8 cellular contexts compared by ENCODE assay signal in the genomic region with DNA sequence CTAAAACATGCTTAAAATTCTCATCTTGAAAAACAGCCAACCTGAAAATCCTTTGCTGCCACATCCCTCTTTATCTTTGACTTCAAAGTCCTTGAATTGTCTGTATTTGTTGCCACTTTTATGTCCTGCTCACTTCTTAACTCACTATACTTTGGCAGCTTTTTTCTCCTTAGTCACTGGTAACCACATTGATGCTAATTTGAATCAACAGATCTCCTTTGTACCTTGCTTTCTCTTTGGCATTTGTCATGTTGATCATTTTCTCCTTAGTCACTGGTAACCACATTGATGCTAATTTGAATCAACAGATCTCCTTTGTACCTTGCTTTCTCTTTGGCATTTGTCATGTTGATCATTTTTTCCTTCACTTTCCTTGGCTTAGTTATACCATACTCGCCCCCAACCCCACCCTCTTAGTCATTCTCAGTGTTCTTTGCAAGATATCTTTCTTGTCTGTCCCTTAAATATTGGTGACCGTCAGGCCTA. TPM values are rescaled to one million over a fixed set of nuclear protein-coding genes. Genes with fewer than 3 reads are reported as not detected.
DNase-seq lines count a peak whose midpoint lies in the region; ATAC-seq and TF ChIP-seq lines count a peak whose summit lies in the region.
"Not testable (repeated sequence)": the region's sequence is repeated elsewhere in the genome, so short reads cannot be mapped to it uniquely, and the experiment has no call there.

No MANE protein-coding gene starts in this region.

- not testable (repeated sequence) for H3K9ac ChIP-seq in smooth muscle cell (ENCODE audit: low read depth)

- not testable (repeated sequence) for H2AFZ ChIP-seq in smooth muscle cell (ENCODE audit: low read depth)

- H3K27ac Mint-ChIP-seq in CD4-positive, CD25-positive, alpha-beta regulatory T cell = peak overlapping the region in 2 of 3 donors; percentile 48 to 67
- peak overlapping the region; percentile 74 for H3K27ac Mint-ChIP-seq in activated T-helper 17 cell treated with anti-CD3 and anti-CD28 coated beads, Interleukin-2, amount 50 U/mL, for 72 hours

- DNase-seq in CD4-positive, CD25-positive, alpha-beta regulatory T cell = peak in 2 of 3 donors; percentile 8 to 51
- DNase-seq in SW480 (ENCODE audit: low spot score) (peak; percentile 31), fibroblast of mammary gland (ENCODE audit: low read depth) (peak; percentile 37)
- DNase-seq in smooth muscle cell (lab: John Stamatoyannopoulos, UW; ENCODE audit: unreplicated experiment) = not testable (repeated sequence)

- H3K27me3 Mint-ChIP-seq in CD4-positive, CD25-positive, alpha-beta regulatory T cell; activated T-helper 17 cell treated with anti-CD3 and anti-CD28 coated beads, Interleukin-2, amount 50 U/mL, for 72 hours: not testable (repeated sequence)

- H3K36me3 Mint-ChIP-seq in CD4-positive, CD25-positive, alpha-beta regulatory T cell = peaks cover 16% of the 10 kb centered on the region
- H3K36me3 Mint-ChIP-seq in activated T-helper 17 cell treated with anti-CD3 and anti-CD28 coated beads, Interleukin-2, amount 50 U/mL, for 72 hours (ENCODE audit: low read depth) = peaks cover 19% of the 10 kb centered on the region

- peaks cover 45% of the 10 kb centered on the region for H4K20me1 ChIP-seq in smooth muscle cell (ENCODE audit: low read depth)

- H3K4me1 Mint-ChIP-seq in CD4-positive, CD25-positive, alpha-beta regulatory T cell = peaks cover 5 to 38% (median 36%) of the 10 kb centered on the region in 4 donors
- peaks cover 29% of the 10 kb centered on the region for H3K4me1 Mint-ChIP-seq in activated T-helper 17 cell treated with anti-CD3 and anti-CD28 coated beads, Interleukin-2, amount 50 U/mL, for 72 hours

- peak overlapping the region; percentile 78 for H3K4me2 ChIP-seq in smooth muscle cell

- peaks cover 79% of the 10 kb centered on the region for H3K79me2 ChIP-seq in smooth muscle cell (ENCODE audit: low read depth)

- not testable (repeated sequence) for H3K27ac ChIP-seq in CD4-positive, CD25-positive, alpha-beta regulatory T cell (ENCODE audit: insufficient read depth, low read length, poor library complexity, severe bottlenecking)
- peak overlapping the region; percentile 75 for H3K27ac ChIP-seq in smooth muscle cell (ENCODE audit: low read depth)

- H3K9me3 Mint-ChIP-seq in CD4-positive, CD25-positive, alpha-beta regulatory T cell; activated T-helper 17 cell treated with anti-CD3 and anti-CD28 coated beads, Interleukin-2, amount 50 U/mL, for 72 hours: not testable (repeated sequence)

- H3F3A ChIP-seq in smooth muscle cell (ENCODE audit: low read depth) = not testable (repeated sequence)

- peak overlapping the region in 1 of 4 donors; percentile 11 for H3K4me3 Mint-ChIP-seq in CD4-positive, CD25-positive, alpha-beta regulatory T cell
- H3K4me3 Mint-ChIP-seq in activated T-helper 17 cell treated with anti-CD3 and anti-CD28 coated beads, Interleukin-2, amount 50 U/mL, for 72 hours = peak overlapping the region; percentile 68

- H3K27me3 ChIP-seq in CD4-positive, CD25-positive, alpha-beta regulatory T cell (ENCODE audit: control insufficient read depth, insufficient read depth, low read length); smooth muscle cell (ENCODE audit: low read depth): not testable (repeated sequence)

- H3K36me3 ChIP-seq in CD4-positive, CD25-positive, alpha-beta regulatory T cell (ENCODE audit: control insufficient read depth, insufficient read depth, low read length); smooth muscle cell (ENCODE audit: low read depth): not testable (repeated sequence)

- not testable (repeated sequence) for H3K4me3 ChIP-seq in CD4-positive, CD25-positive, alpha-beta regulatory T cell (ENCODE audit: low read depth, low read length); fibroblast of mammary gland (ENCODE audit: control insufficient read depth, low read depth, low read length); smooth muscle cell

- H3K9me3 ChIP-seq in CD4-positive, CD25-positive, alpha-beta regulatory T cell (ENCODE audit: control insufficient read depth in 2 of 2, low read length in 2 of 2); smooth muscle cell (replicated peaks; ENCODE audit: low read depth): not testable (repeated sequence)

- TF ChIP-seq CTCF in fibroblast of mammary gland (conservative IDR thresholded peaks at IDR 0.05; ENCODE audit: control insufficient read depth, insufficient read depth, low read depth, low read length); smooth muscle cell (IDR thresholded peaks at IDR 0.05; ENCODE audit: borderline replicate concordance, insufficient read depth, poor library complexity, severe bottlenecking): not testable (repeated sequence)

- ATAC-seq in CD4-positive, CD25-positive, alpha-beta regulatory T cell (ENCODE audit: low read depth in 2 of 2) = peak; percentile 56 to 65
- peak; percentile 57 for ATAC-seq in GM18907 (IDR thresholded peaks at IDR 0.05; ENCODE audit: unreplicated experiment)
- peak; percentile 38 for ATAC-seq in HG02571 (IDR thresholded peaks at IDR 0.05; ENCODE audit: unreplicated experiment)
- peak; percentile 37 for ATAC-seq in HG03457 (IDR thresholded peaks at IDR 0.05; ENCODE audit: unreplicated experiment)
- peak; percentile 94 for ATAC-seq in activated T-helper 17 cell treated with anti-CD3 and anti-CD28 coated beads, Interleukin-2, amount 50 U/mL, for 72 hours (replicated peaks)

- 41% methylated on average over 2 of the region's 2 CpGs for WGBS in smooth muscle cell (ENCODE audit: low lambda C conversion rate)

- not testable (repeated sequence) for H3K4me1 ChIP-seq in CD4-positive, CD25-positive, alpha-beta regulatory T cell (ENCODE audit: control insufficient read depth, insufficient read depth, low read length, poor library complexity, severe bottlenecking)
- peaks cover 17% of the 10 kb centered on the region for H3K4me1 ChIP-seq in smooth muscle cell (ENCODE audit: low read depth)

RNA-seq across cellular contexts. Expression of a gene that starts 8.6 kb away (rescaled TPM):
- 39.0 TPM for total RNA-seq in CD4-positive, CD25-positive, alpha-beta regulatory T cell
- 10 to 100 TPM in 3 of 4 donors, 1 to 10 TPM in 1; 9.6 to 13.1 (median 11.1) TPM for polyA plus RNA-seq in CD4-positive, CD25-positive, alpha-beta regulatory T cell
- 10 to 100 TPM; 21.2 to 36.0 TPM for total RNA-seq in activated T-helper 17 cell treated with anti-CD3 and anti-CD28 coated beads, Interleukin-2, amount 50 U/mL, for 72 hours
- total RNA-seq in smooth muscle cell = 59.3 and 76.0 TPM in 2 replicates
- 9.6 TPM in 2 replicates for polyA plus RNA-seq in smooth muscle cell

Comparison
In these comparisons a context has a peak if more than half of its experiments do, and no peak if none do; other contexts are left out.
1. ATAC-seq: peak in every context shown above with its lines; median percentile 94 in activated T-helper 17 cell treated with anti-CD3 and anti-CD28 coated beads, Interleukin-2, amount 50 U/mL, for 72 hours; 60 in CD4-positive, CD25-positive, alpha-beta regulatory T cell; 57 in GM18907; 38 in HG02571; 37 in HG03457.